ENCODE assay signal across 21 cellular contexts in the genomic region with DNA sequence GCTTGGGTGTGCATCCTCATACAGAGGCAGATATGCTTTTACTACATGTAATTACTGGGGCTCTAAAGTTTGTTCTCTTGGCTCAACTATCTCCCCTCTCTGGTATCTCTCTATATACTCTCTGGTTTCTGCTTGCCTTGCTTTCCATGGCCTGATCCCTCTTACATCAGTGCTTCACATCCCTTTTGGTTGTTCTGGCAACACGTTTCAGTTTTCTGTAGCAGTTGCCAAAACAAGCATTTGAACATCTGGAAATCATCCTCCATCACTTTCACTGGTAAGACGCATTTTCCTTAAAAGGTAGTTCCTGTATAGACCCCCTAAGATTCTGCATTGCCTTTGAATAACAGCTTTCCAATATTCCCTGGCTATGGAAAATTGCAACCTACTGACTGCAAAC. TPM values are rescaled to one million over a fixed set of nuclear protein-coding genes. Genes with fewer than 3 reads are reported as not detected.
DNase-seq lines count a peak whose midpoint lies in the region; ATAC-seq and TF ChIP-seq lines count a peak whose summit lies in the region.
"Had no signal": no experiment of that assay in that cellular context is flagged by ENCODE, and none has a peak within 500 bp of the region (broad histone marks: within the 10 kb centered on the region; RNA-seq: fewer than 3 reads in every experiment).

No MANE protein-coding gene starts in this region.

- no peak overlapping the region for H3K4me3 Mint-ChIP-seq in stimulated activated naive CD8-positive, alpha-beta T cell treated with anti-CD3 and anti-CD28 coated beads, Interleukin-15, amount 100 ng/mL, for 72 hours
- H3K4me3 Mint-ChIP-seq: CD14-positive monocyte had no signal

- H3K9me3 Mint-ChIP-seq in stimulated activated naive CD8-positive, alpha-beta T cell treated with anti-CD3 and anti-CD28 coated beads, Interleukin-15, amount 100 ng/mL, for 72 hours, result no peaks in the 10 kb centered on the region
- H3K9me3 Mint-ChIP-seq: CD14-positive monocyte had no signal

- DNase-seq in HFF-Myc (ENCODE audit: extremely low read depth, low read depth) (peak; percentile 94), choroid plexus epithelial cell (ENCODE audit: low read depth) (peak; percentile 90), right cardiac atrium (no peak), stromal cell of bone marrow (ENCODE audit: low read depth) (peak; percentile 73), WERI-Rb-1 (no peak), NCI-H2029 (lab: John Stamatoyannopoulos, UW) (no peak)
- DNase-seq in stimulated activated naive CD8-positive, alpha-beta T cell treated with anti-CD3 and anti-CD28 coated beads, Interleukin-15, amount 100 ng/mL, for 72 hours, result no peak
- DNase-seq: activated CD4-positive, alpha-beta T cell treated with anti-CD3 and anti-CD28 coated beads, Interleukin-2, amount 50 U/mL, for 1 hour; activated naive CD4-positive, alpha-beta T cell treated with Interleukin-2 at 50 U/mL for 16 hours; activated T-cell treated with anti-CD3 and anti-CD28 coated beads for 4 hours; DMS79; hypothalamus; Kasumi-1; kidney glomerular epithelial cell; NCI-H1417 treated with DMSO at 0.1 percent for 48 hours; NCI-H2171 treated with DMSO at 0.1 percent for 48 hours; NCI-H774; ovary; small intestine had no signal

- H3K9me3 ChIP-seq in right cardiac atrium (ENCODE audit: control insufficient read depth, low read length), result no peaks in the 10 kb centered on the region
- no peaks in the 10 kb centered on the region for H3K9me3 ChIP-seq in WERI-Rb-1 (ENCODE audit: severe bottlenecking)
- H3K9me3 ChIP-seq: ascending aorta, ovary had no signal

- H3K27ac ChIP-seq in right cardiac atrium (ENCODE audit: low read length), result no peak overlapping the region
- no peak overlapping the region for H3K27ac ChIP-seq in WERI-Rb-1
- H3K27ac ChIP-seq: ovary had no signal

- H3K27me3 ChIP-seq in right cardiac atrium (ENCODE audit: control insufficient read depth, insufficient read depth), result no peaks in the 10 kb centered on the region
- no peaks in the 10 kb centered on the region for H3K27me3 ChIP-seq in WERI-Rb-1 (ENCODE audit: insufficient read depth, low read depth, severe bottlenecking)
- H3K27me3 ChIP-seq: ascending aorta, ovary had no signal

- peak; percentile 82 to 88 for ATAC-seq in right cardiac atrium
- no peak for ATAC-seq in stimulated activated naive CD8-positive, alpha-beta T cell treated with anti-CD3 and anti-CD28 coated beads, Interleukin-15, amount 100 ng/mL, for 72 hours

- TF ChIP-seq CTCF in HFF-Myc (IDR thresholded peaks at IDR 0.05; ENCODE audit: low read depth, low read length, missing control alignments) (no peak), choroid plexus epithelial cell (conservative IDR thresholded peaks at IDR 0.05; ENCODE audit: low read depth, low read length) (no peak), WERI-Rb-1 (IDR thresholded peaks at IDR 0.05; ENCODE audit: low read depth, low read length) (no peak)

- no peaks in the 10 kb centered on the region for H3K27me3 Mint-ChIP-seq in stimulated activated naive CD8-positive, alpha-beta T cell treated with anti-CD3 and anti-CD28 coated beads, Interleukin-15, amount 100 ng/mL, for 72 hours

- no peaks in the 10 kb centered on the region for H3K4me1 ChIP-seq in right cardiac atrium (ENCODE audit: control insufficient read depth, insufficient read depth, low read length)

- H3K4me3 ChIP-seq in HFF-Myc (replicated peaks; ENCODE audit: low read depth, low read length) (no peak overlapping the region), choroid plexus epithelial cell (ENCODE audit: low read depth, low read length) (no peak overlapping the region), right cardiac atrium (ENCODE audit: low read length) (no peak overlapping the region), WERI-Rb-1 (ENCODE audit: low read depth, low read length) (no peak overlapping the region)
- H3K4me3 ChIP-seq: ascending aorta, ovary had no signal

- H3K36me3 ChIP-seq in WERI-Rb-1, result no peaks in the 10 kb centered on the region
- H3K36me3 ChIP-seq: ascending aorta, ovary had no signal

- H3K27ac Mint-ChIP-seq in stimulated activated naive CD8-positive, alpha-beta T cell treated with anti-CD3 and anti-CD28 coated beads, Interleukin-15, amount 100 ng/mL, for 72 hours, result no peak overlapping the region
- H3K27ac Mint-ChIP-seq: CD14-positive monocyte had no signal

- H3K4me1 Mint-ChIP-seq in stimulated activated naive CD8-positive, alpha-beta T cell treated with anti-CD3 and anti-CD28 coated beads, Interleukin-15, amount 100 ng/mL, for 72 hours, result no peaks in the 10 kb centered on the region
- H3K4me1 Mint-ChIP-seq: CD14-positive monocyte had no signal

- 37% methylated on average over 2 of the region's 2 CpGs for WGBS in right cardiac atrium

- intact Hi-C loops in right cardiac atrium (cut with DNase I), result no loop called here

RNA-seq across cellular contexts. Expression of a gene that starts 26.0 kb away (rescaled TPM):
- 10 to 100 TPM; 10.2 to 26.6 (median 20.0) TPM for total RNA-seq in right cardiac atrium
- 9.0 TPM for polyA plus RNA-seq in right cardiac atrium
- polyA plus RNA-seq: CD14-positive monocyte had no signal

Comparison
In these comparisons a context has a peak if more than half of its experiments do, and no peak if none do; other contexts are left out.
1. DNase-seq: peak in HFF-Myc (single experiment), choroid plexus epithelial cell (single experiment) and stromal cell of bone marrow (single experiment); none in right cardiac atrium (0 of 3), WERI-Rb-1 (single experiment), stimulated activated naive CD8-positive, alpha-beta T cell treated with anti-CD3 and anti-CD28 coated beads, Interleukin-15, amount 100 ng/mL, for 72 hours (0 of 2) and NCI-H2029 (single experiment).